ENCODE assay signal across 8 cellular contexts in genomic region chrX:48737940-48738339, GRCh38. TPM values are rescaled to one million over a fixed set of nuclear protein-coding genes. Genes with fewer than 3 reads are reported as not detected.
A peak's percentile ranks its signal among the peaks of the same experiment; 100 is the strongest.
DNase-seq lines count a peak whose midpoint lies in the region; ATAC-seq lines count a peak whose summit lies in the region.

No MANE protein-coding gene starts in this region.

- H3K14ac ChIP-seq in neuronal stem cell (ENCODE audit: low read length), result no peak overlapping the region

- H3K4me3 ChIP-seq in CD4-positive, alpha-beta memory T cell (ENCODE audit: low read length in 2 of 2), result peak overlapping the region; percentile 69 to 73
- peak overlapping the region; percentile 52 for H3K4me3 ChIP-seq in endocrine pancreas (ENCODE audit: control insufficient read depth, insufficient read depth, low read length)
- H3K4me3 ChIP-seq in neuronal stem cell (ENCODE audit: low read length in 2 of 2), result peak overlapping the region; percentile 53 to 82

- H3K4me1 ChIP-seq in CD4-positive, alpha-beta memory T cell (ENCODE audit: insufficient read depth, low read length), result peaks cover 20% of the 10 kb centered on the region
- H3K4me1 ChIP-seq in endocrine pancreas (ENCODE audit: control insufficient read depth, insufficient read depth, low read length) (no peaks in the 10 kb centered on the region), neuronal stem cell (ENCODE audit: control insufficient read depth in 2 of 2, insufficient read depth in 1 of 2, low read depth in 1 of 2, low read length in 2 of 2) (no peaks in the 10 kb centered on the region)

- H4K91ac ChIP-seq in neuronal stem cell (ENCODE audit: low read depth, low read length, poor library complexity), result no peak overlapping the region

- H3K4ac ChIP-seq in neuronal stem cell (ENCODE audit: low read length), result no peak overlapping the region

- no peaks in the 10 kb centered on the region for H3K27me3 ChIP-seq in CD4-positive, alpha-beta memory T cell (ENCODE audit: insufficient read depth, low read length)
- no peaks in the 10 kb centered on the region for H3K27me3 ChIP-seq in endocrine pancreas (ENCODE audit: control insufficient read depth, insufficient read depth, low read length)
- H3K27me3 ChIP-seq in neuronal stem cell (ENCODE audit: control insufficient read depth in 3 of 3, insufficient read depth in 3 of 3, low read depth in 1 of 3, low read length in 3 of 3), result no peaks in the 10 kb centered on the region

- no peak overlapping the region for H2BK12ac ChIP-seq in neuronal stem cell (ENCODE audit: low read length)

- no peak overlapping the region for H2BK120ac ChIP-seq in neuronal stem cell (ENCODE audit: low read depth, low read length)

- peak overlapping the region; percentile 53 for H3K4me2 ChIP-seq in neuronal stem cell (ENCODE audit: insufficient read depth, low read length, poor library complexity, severe bottlenecking)

- H3K27ac Mint-ChIP-seq in CD4-positive, alpha-beta memory T cell, result peak overlapping the region; percentile 89 to 98 (median 96)

- H2AFZ ChIP-seq in neuronal stem cell (ENCODE audit: low read length), result peak overlapping the region; percentile 80

- H3K9ac ChIP-seq in endocrine pancreas (ENCODE audit: control insufficient read depth, insufficient read depth, low read length), result peak overlapping the region; percentile 1
- no peak overlapping the region for H3K9ac ChIP-seq in neuronal stem cell (ENCODE audit: low read depth, low read length, poor library complexity)

- H3K36me3 Mint-ChIP-seq in CD4-positive, alpha-beta memory T cell, result no peaks in the 10 kb centered on the region

- no peak for ATAC-seq in GM21786 (IDR thresholded peaks at IDR 0.05; ENCODE audit: unreplicated experiment)
- no peak for ATAC-seq in GM21717 (IDR thresholded peaks at IDR 0.05; ENCODE audit: unreplicated experiment)

- WGBS in neuronal stem cell (ENCODE audit: extremely low coverage in 2 of 2, insufficient read length in 2 of 2, insufficient replicate concordance in 1 of 2), 2 donors, result no CpG with 5 or more reads among the region's 7 CpGs

- H3K27ac ChIP-seq in CD4-positive, alpha-beta memory T cell (ENCODE audit: low read depth, low read length), result peak overlapping the region; percentile 68
- peak overlapping the region; percentile 96 for H3K27ac ChIP-seq in neuronal stem cell (replicated peaks; ENCODE audit: low read length)

- H3K27me3 Mint-ChIP-seq in CD4-positive, alpha-beta memory T cell, result no peaks in the 10 kb centered on the region

- H3K23ac ChIP-seq in neuronal stem cell (ENCODE audit: low read depth, low read length, poor library complexity), result no peak overlapping the region

- no peak for DNase-seq in CD4-positive, alpha-beta memory T cell
- peak; percentile 4 for DNase-seq in NCI-H82 treated with DMSO at 0.1 percent for 48 hours (lab: John Stamatoyannopoulos, UW; ENCODE audit: unreplicated experiment)
- no peak for DNase-seq in neuronal stem cell (ENCODE audit: low spot score)
- DNase-seq in RKO (ENCODE audit: low spot score), result no peak
- DNase-seq in stimulated activated naive CD4-positive, alpha-beta T cell treated with Interleukin-2 at 50 U/mL for 16 hours (lab: John Stamatoyannopoulos, UW), result no peak

- no peak overlapping the region for H2BK5ac ChIP-seq in neuronal stem cell (ENCODE audit: low read length)

- H3K79me1 ChIP-seq in neuronal stem cell (ENCODE audit: low read depth, low read length), result no peaks in the 10 kb centered on the region

- no peak overlapping the region for H2BK15ac ChIP-seq in neuronal stem cell (ENCODE audit: low read length)

- H2AK5ac ChIP-seq in neuronal stem cell (ENCODE audit: low read depth, low read length), result no peak overlapping the region

- no peak overlapping the region for H4K8ac ChIP-seq in neuronal stem cell (ENCODE audit: low read depth, low read length)

- no peaks in the 10 kb centered on the region for H3K36me3 ChIP-seq in CD4-positive, alpha-beta memory T cell (ENCODE audit: insufficient read depth, low read length)
- no peaks in the 10 kb centered on the region for H3K36me3 ChIP-seq in endocrine pancreas (ENCODE audit: control insufficient read depth, insufficient read depth, low read length)
- no peaks in the 10 kb centered on the region for H3K36me3 ChIP-seq in neuronal stem cell (replicated peaks in 1 of 2; ENCODE audit: control insufficient read depth in 2 of 2, insufficient read depth in 2 of 2, low read length in 2 of 2)

- H3K9me3 Mint-ChIP-seq in CD4-positive, alpha-beta memory T cell, result peaks cover 0 to 2% (median 0%) of the 10 kb centered on the region in 8 donors

- H3K4me1 Mint-ChIP-seq in CD4-positive, alpha-beta memory T cell, result peaks cover 9 to 27% (median 17%) of the 10 kb centered on the region in 4 donors

- no peaks in the 10 kb centered on the region for H3K9me3 ChIP-seq in CD4-positive, alpha-beta memory T cell (ENCODE audit: control insufficient read depth in 1 of 2, low read length in 2 of 2)
- H3K9me3 ChIP-seq in endocrine pancreas (ENCODE audit: control insufficient read depth, low read length) (no peaks in the 10 kb centered on the region), neuronal stem cell (replicated peaks in 1 of 2; ENCODE audit: control insufficient read depth in 2 of 2, insufficient read depth in 1 of 2, low read depth in 1 of 2, low read length in 2 of 2) (no peaks in the 10 kb centered on the region)

- CTCF ChIA-PET in CD4-positive, alpha-beta memory T cell (lab: Charles Lee; ENCODE audit: partially characterized antibody), result interaction anchor here (1.3 to 1.9 kb wide), 3 partner anchors 26 to 301 kb away, joined by 3 to 9 read pairs (median 3); no protein-coding TSS in a partner anchor

- POLR2A ChIA-PET in CD4-positive, alpha-beta memory T cell (lab: Charles Lee; ENCODE audit: partially characterized antibody), result interaction anchor here (0.6 to 3.6 kb wide), 26 partner anchors 9 to 1191 kb away, joined by 3 to 82 read pairs (median 7); partner anchors contain the start of genes HDAC6, OTUD5, PIM2 and PQBP1

- no peak overlapping the region for H3K18ac ChIP-seq in neuronal stem cell (ENCODE audit: low read length)

- intact Hi-C loops in CD4-positive, alpha-beta memory T cell (cut with micrococcal nuclease), result loop anchor here (1.0 to 2.0 kb wide), 6 partner anchors 25 to 89 kb away; partner anchors contain the start of genes SUV39H1 and WAS

- peak overlapping the region; percentile 81 to 94 (median 90) for H3K4me3 Mint-ChIP-seq in CD4-positive, alpha-beta memory T cell

RNA-seq across cellular contexts. Expression of gene GLOD5, which starts 23.6 kb away (rescaled TPM):
- total RNA-seq in CD4-positive, alpha-beta memory T cell, result not detected
- not detected for polyA plus RNA-seq in CD4-positive, alpha-beta memory T cell
- polyA plus RNA-seq in neuronal stem cell (2013, experiment 1 of 2), result not detected
- polyA plus RNA-seq in neuronal stem cell (2013, experiment 2 of 2), result not detected

RNA-seq across cellular contexts. Expression of gene SUV39H1, which starts 41.4 kb away (rescaled TPM):
- 10 to 100 TPM in 1 of 2 experiments, 1 to 10 TPM in 1; 8.7 to 10.2 TPM for total RNA-seq in CD4-positive, alpha-beta memory T cell
- polyA plus RNA-seq in CD4-positive, alpha-beta memory T cell, result 10 to 100 TPM; 12.4 to 15.6 TPM
- 11.2 TPM for polyA plus RNA-seq in neuronal stem cell (2013, experiment 1 of 2)
- 10.1 TPM for polyA plus RNA-seq in neuronal stem cell (2013, experiment 2 of 2)

RNA-seq across cellular contexts. Expression of gene GATA1, which starts 48.5 kb away (rescaled TPM):
- total RNA-seq in CD4-positive, alpha-beta memory T cell, result not detected
- polyA plus RNA-seq in CD4-positive, alpha-beta memory T cell, result not detected
- not detected for polyA plus RNA-seq in neuronal stem cell (2013, experiment 1 of 2)
- not detected for polyA plus RNA-seq in neuronal stem cell (2013, experiment 2 of 2)

RNA-seq across cellular contexts. Expression of gene WAS, which starts 54.3 kb away (rescaled TPM):
- total RNA-seq in CD4-positive, alpha-beta memory T cell, result 100 to 1,000 TPM; 108 to 110 TPM
- 10 to 100 TPM; 13.4 to 33.8 TPM for polyA plus RNA-seq in CD4-positive, alpha-beta memory T cell
- polyA plus RNA-seq in neuronal stem cell (2013, experiment 1 of 2), result 0.35 TPM
- polyA plus RNA-seq in neuronal stem cell (2013, experiment 2 of 2), result 0.32 TPM
